ENCODE assay signal across 13 cellular contexts in the genomic region with DNA sequence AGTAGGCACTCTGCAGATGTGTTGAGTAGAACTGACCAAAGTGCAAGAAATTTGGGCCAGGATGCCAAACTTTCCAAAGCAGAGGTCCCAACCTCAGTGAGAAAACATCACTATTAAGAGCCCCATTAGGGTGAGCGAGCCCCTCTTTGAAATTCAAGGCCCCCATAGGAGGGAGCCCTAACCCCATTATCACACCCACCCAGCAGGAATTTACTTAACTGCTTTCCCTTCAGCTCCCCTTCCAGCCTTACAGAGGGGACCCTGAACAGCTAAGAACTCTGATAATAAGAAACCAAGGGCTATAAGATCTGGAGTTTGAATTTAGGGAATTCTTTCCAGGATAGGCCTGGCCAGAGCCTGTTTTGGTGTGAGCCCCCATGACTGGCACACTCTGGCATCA.
A peak's percentile ranks its signal among the peaks of the same experiment; 100 is the strongest.
DNase-seq lines count a peak whose midpoint lies in the region; ATAC-seq, FAIRE-seq and TF ChIP-seq lines count a peak whose summit lies in the region.
"Had no signal": no experiment of that assay in that cellular context is flagged by ENCODE, and none has a peak within 500 bp of the region (broad histone marks: within the 10 kb centered on the region; RNA-seq: fewer than 3 reads in every experiment).

No MANE protein-coding gene starts in this region.

- H3K4me3 ChIP-seq in HCT116 (replicated peaks in 1 of 2; ENCODE audit: low read depth in 1 of 2, low read length in 2 of 2) (no peak overlapping the region), Peyer's patch (no peak overlapping the region), endothelial cell of umbilical vein (replicated peaks in 1 of 3; ENCODE audit: insufficient read depth in 1 of 3, low read depth in 1 of 3, low read length in 3 of 3) (no peak overlapping the region), skeletal muscle satellite cell (ENCODE audit: low read length) (no peak overlapping the region)
- H3K4me3 ChIP-seq: SJSA1 had no signal

- H3K9me1 ChIP-seq in endothelial cell of umbilical vein (replicated peaks; ENCODE audit: control insufficient read depth, extremely low read depth, insufficient read depth, low read length): no peaks in the 10 kb centered on the region

- FAIRE-seq in endothelial cell of umbilical vein (lab: Jason Lieb, UNC): no peak
- FAIRE-seq: colon had no signal

- H3K4me1 ChIP-seq in HCT116 (ENCODE audit: control insufficient read depth in 1 of 2, insufficient read depth in 2 of 2, low read length in 2 of 2) (peaks cover 0 to 3% of the 10 kb centered on the region in 2 experiments; a peak in 1 of 4 replicates), Peyer's patch (peaks cover 0 to 35% (median 18%) of the 10 kb centered on the region in 4 donors), endothelial cell of umbilical vein (ENCODE audit: control insufficient read depth, extremely low read depth, insufficient read depth, low read length) (peaks cover 29% of the 10 kb centered on the region), skeletal muscle satellite cell (ENCODE audit: control insufficient read depth, insufficient read depth, low read length) (peaks cover 12% of the 10 kb centered on the region)
- H3K4me1 ChIP-seq: SJSA1 had no signal

- no peaks in the 10 kb centered on the region for H3K27me3 ChIP-seq in HCT116 (ENCODE audit: insufficient read depth, low read length)
- no peaks in the 10 kb centered on the region for H3K27me3 ChIP-seq in Peyer's patch
- H3K27me3 ChIP-seq in endothelial cell of umbilical vein (ENCODE audit: control insufficient read depth in 2 of 2, insufficient read depth in 2 of 2, low read length in 2 of 2): no peaks in the 10 kb centered on the region
- H3K27me3 ChIP-seq in skeletal muscle satellite cell (ENCODE audit: control insufficient read depth, insufficient read depth, low read length): no peaks in the 10 kb centered on the region
- H3K27me3 ChIP-seq: SJSA1 had no signal

- POLR2A ChIA-PET in HCT116 (lab: Charles Lee): no interaction called here
- POLR2A ChIA-PET in endothelial cell of umbilical vein (lab: Charles Lee): interaction anchor here (0.6 kb wide), 1 partner anchor 174 kb away, joined by 3 read pairs; no protein-coding TSS in a partner anchor

- no peak overlapping the region for H3K27ac ChIP-seq in HCT116 (ENCODE audit: low read depth, low read length)
- peak overlapping the region; percentile 27 to 55 (median 40) for H3K27ac ChIP-seq in Peyer's patch
- H3K27ac ChIP-seq in endothelial cell of umbilical vein (ENCODE audit: insufficient read depth, low read depth, low read length): peak overlapping the region; percentile 39
- H3K27ac ChIP-seq: HL-60, SJSA1 had no signal

- TF ChIP-seq POLR2A in HCT116 (IDR thresholded peaks at IDR 0.05; ENCODE audit: borderline replicate concordance, extremely low read depth, insufficient read depth, insufficient read length) (no peak), Peyer's patch (IDR thresholded peaks at IDR 0.05) (no peak), endothelial cell of umbilical vein (IDR thresholded peaks at IDR 0.05; ENCODE audit: low read depth, low read length) (no peak)

- no peaks in the 10 kb centered on the region for H3K79me2 ChIP-seq in HCT116 (ENCODE audit: insufficient read depth, low read length)
- H3K79me2 ChIP-seq in endothelial cell of umbilical vein (ENCODE audit: control insufficient read depth, insufficient read depth, low read length): no peaks in the 10 kb centered on the region

- no peaks in the 10 kb centered on the region for H4K20me1 ChIP-seq in HCT116 (ENCODE audit: insufficient read depth)
- no peaks in the 10 kb centered on the region for H4K20me1 ChIP-seq in endothelial cell of umbilical vein (replicated peaks; ENCODE audit: control insufficient read depth, extremely low read depth, insufficient read depth, low read length)

- TF ChIP-seq CTCF in HCT116 (IDR thresholded peaks at IDR 0.05 in 2 of 3, conservative IDR thresholded peaks at IDR 0.05 in 1 of 3; ENCODE audit: borderline replicate concordance in 1 of 3, insufficient read depth in 1 of 3, low read depth in 2 of 3, low read length in 2 of 3) (no peak), Peyer's patch (IDR thresholded peaks at IDR 0.05) (no peak), endothelial cell of umbilical vein (IDR thresholded peaks at IDR 0.05; ENCODE audit: extremely low read depth in 1 of 2, insufficient read depth in 1 of 2, low read depth in 1 of 2, low read length in 2 of 2) (no peak)

- H3K9me2 ChIP-seq in HCT116 (ENCODE audit: insufficient read depth): no peaks in the 10 kb centered on the region

- no peak for ATAC-seq in HCT116
- ATAC-seq in HG02870 (IDR thresholded peaks at IDR 0.05; ENCODE audit: unreplicated experiment): no peak

- TF ChIP-seq RAD21 in HCT116 (IDR thresholded peaks at IDR 0.05; ENCODE audit: low read depth): peak; percentile 14; the same call in 1 of the 2 replicates

- H3K9me3 ChIP-seq in HCT116 (ENCODE audit: control insufficient read depth in 1 of 2, insufficient read depth in 1 of 2, low read depth in 1 of 2, low read length in 2 of 2) (no peaks in the 10 kb centered on the region), Peyer's patch (no peaks in the 10 kb centered on the region), endothelial cell of umbilical vein (replicated peaks; ENCODE audit: control insufficient read depth, insufficient read depth, low read length) (no peaks in the 10 kb centered on the region), skeletal muscle satellite cell (replicated peaks; ENCODE audit: low read length) (no peaks in the 10 kb centered on the region)

- no peak overlapping the region for H3K9ac ChIP-seq in HCT116 (ENCODE audit: low read length)
- H3K9ac ChIP-seq in endothelial cell of umbilical vein (replicated peaks; ENCODE audit: extremely low read depth, insufficient read depth, low read length): no peak overlapping the region
- H3K9ac ChIP-seq in skeletal muscle satellite cell (ENCODE audit: low read depth, low read length): peak overlapping the region; percentile 22

- intact Hi-C loops in HCT116 (cut with micrococcal nuclease) (no loop called here), endothelial cell of umbilical vein (cut with micrococcal nuclease) (loop anchor here (1.0 kb wide), 1 partner anchor 183 kb away; no protein-coding TSS in a partner anchor)

- H3K4me2 ChIP-seq in HCT116 (ENCODE audit: low read length): no peak overlapping the region
- no peak overlapping the region for H3K4me2 ChIP-seq in endothelial cell of umbilical vein (ENCODE audit: insufficient read depth, low read length)
- H3K4me2 ChIP-seq in skeletal muscle satellite cell (ENCODE audit: low read length): peak overlapping the region; percentile 51

- CTCF ChIA-PET in HCT116 (lab: Charles Lee): no interaction called here
- CTCF ChIA-PET in endothelial cell of umbilical vein (lab: Charles Lee): interaction anchor here (0.6 to 2.0 kb wide), 10 partner anchors 11 to 619 kb away, joined by 3 to 9 read pairs (median 3); no protein-coding TSS in a partner anchor

- RAD21 ChIA-PET in HCT116 (lab: Charles Lee; ENCODE audit: low non-redundant PET in 1 of 2, low total read pairs in 2 of 2, uncharacterized antibody in 2 of 2, unreplicated experiment in 2 of 2): no interaction called here

- H2AFZ ChIP-seq in HCT116 (ENCODE audit: low read depth, low read length, poor library complexity, severe bottlenecking) (no peak overlapping the region), endothelial cell of umbilical vein (ENCODE audit: low read depth, low read length) (no peak overlapping the region)

- H3K36me3 ChIP-seq in HCT116 (ENCODE audit: control insufficient read depth in 1 of 2, insufficient read depth in 2 of 2, low read length in 2 of 2): no peaks in the 10 kb centered on the region
- peaks cover 0 to 5% (median 0%) of the 10 kb centered on the region in 3 donors for H3K36me3 ChIP-seq in Peyer's patch
- no peaks in the 10 kb centered on the region for H3K36me3 ChIP-seq in endothelial cell of umbilical vein (ENCODE audit: control insufficient read depth in 2 of 2, extremely low read depth in 1 of 2, insufficient read depth in 2 of 2, low read length in 2 of 2)
- no peaks in the 10 kb centered on the region for H3K36me3 ChIP-seq in skeletal muscle satellite cell (ENCODE audit: insufficient read depth, low read length)
- H3K36me3 ChIP-seq: SJSA1 had no signal

- no TSS peak for BruUV-seq in HCT116 (replicated peaks; lab: Mats Ljungman, UMichigan)
- no TSS peak for BruUV-seq in endothelial cell of umbilical vein (replicated peaks; lab: Mats Ljungman, UMichigan)

- dilution Hi-C loops in endothelial cell of umbilical vein (cut with MboI; ENCODE audit: extremely low pct_ligation_motif_present, low sequenced_read_pairs): loop anchor here (25.0 kb wide), 1 partner anchor 175 kb away; no protein-coding TSS in a partner anchor

- no peak for DNase-seq in HCT116 (ENCODE audit: low read depth, low spot score)
- DNase-seq in Peyer's patch: no peak
- DNase-seq in endothelial cell of umbilical vein (ENCODE audit: low read depth, low spot score): no peak
- no peak for DNase-seq in occipital lobe (lab: John Stamatoyannopoulos, UW)
- no peak for DNase-seq in GDM1 (lab: John Stamatoyannopoulos, UW)
- DNase-seq in AG08396 (ENCODE audit: low spot score): no peak
- DNase-seq: HCEC 1CT, NCI-H2081 treated with DMSO at 0.1 percent for 48 hours had no signal

TF ChIP-seq in HCT116, 20 proteins besides CTCF, POLR2A, EP300 and RAD21 (continues in another document):
- no peak for TF ChIP-seq CEBPB (IDR thresholded peaks at IDR 0.05; ENCODE audit: low read depth)
- no peak for TF ChIP-seq YY1 (IDR thresholded peaks at IDR 0.05; ENCODE audit: extremely low read depth, insufficient replicate concordance, low read depth, low read length)
- TF ChIP-seq ZFX (IDR thresholded peaks at IDR 0.05): no peak
- no peak for TF ChIP-seq FOSL1 (IDR thresholded peaks at IDR 0.05; ENCODE audit: low read depth)
- TF ChIP-seq, protein P1, sequence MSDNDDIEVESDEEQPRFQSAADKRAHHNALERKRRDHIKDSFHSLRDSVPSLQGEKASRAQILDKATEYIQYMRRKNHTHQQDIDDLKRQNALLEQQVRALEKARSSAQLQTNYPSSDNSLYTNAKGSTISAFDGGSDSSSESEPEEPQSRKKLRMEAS (IDR thresholded peaks at IDR 0.05): no peak
- no peak for TF ChIP-seq CBX3 (IDR thresholded peaks at IDR 0.05; ENCODE audit: low read depth)

TF ChIP-seq in endothelial cell of umbilical vein, 7 proteins besides CTCF, POLR2A, EP300 and RAD21:
- TF ChIP-seq POLR2AphosphoS5 (IDR thresholded peaks at IDR 0.05; ENCODE audit: insufficient read depth, low read depth, low read length): no peak
- no peak for TF ChIP-seq FOS (IDR thresholded peaks at IDR 0.05; ENCODE audit: borderline replicate concordance, insufficient read depth, low read length)
- no peak for TF ChIP-seq EZH2 (IDR thresholded peaks at IDR 0.05; ENCODE audit: borderline replicate concordance, low read depth, low read length, severe bottlenecking)
- no peak for TF ChIP-seq MYC (IDR thresholded peaks at IDR 0.05; ENCODE audit: low read depth, low read length)
- TF ChIP-seq JUN (IDR thresholded peaks at IDR 0.05; ENCODE audit: borderline replicate concordance, insufficient read depth, insufficient read length, low read depth): no peak
- TF ChIP-seq, protein P1 (IDR thresholded peaks at IDR 0.05; ENCODE audit: insufficient read depth, insufficient read length): no peak
TF ChIP-seq in endothelial cell of umbilical vein: peak in this region for 0.
